ENCODE assay signal across 10 cellular contexts in the genomic region with DNA sequence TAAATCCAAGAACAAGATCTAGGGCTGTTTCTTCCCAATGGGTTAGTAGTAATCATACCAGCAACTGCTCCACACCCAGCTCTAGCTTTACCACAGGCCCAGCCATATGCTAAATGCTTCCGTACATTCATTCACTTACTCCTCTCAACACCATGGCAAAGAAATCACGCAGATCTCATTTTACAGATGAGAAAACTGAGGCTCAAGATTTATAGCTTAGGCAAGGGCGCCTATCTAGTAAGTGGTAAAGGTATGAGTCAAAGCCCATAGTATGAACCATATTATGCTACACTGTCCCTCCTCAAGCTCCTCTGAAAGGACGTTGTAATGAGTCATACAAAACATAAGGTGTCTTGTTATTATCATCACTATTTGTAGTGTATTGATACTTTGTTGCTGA.
DNase-seq lines count a peak whose midpoint lies in the region; ATAC-seq and TF ChIP-seq lines count a peak whose summit lies in the region.
"Had no signal": no experiment of that assay in that cellular context is flagged by ENCODE, and none has a peak within 500 bp of the region (broad histone marks: within the 10 kb centered on the region; RNA-seq: fewer than 3 reads in every experiment).

No MANE protein-coding gene starts in this region.

- ATAC-seq in right cardiac atrium, result no peak
- no peak for ATAC-seq in Right ventricle myocardium inferior
- ATAC-seq in HG02840 (IDR thresholded peaks at IDR 0.05; ENCODE audit: low FRiP score, unreplicated experiment), result peak; percentile 77
- ATAC-seq in thoracic aorta (ENCODE audit: insufficient number of reproducible peaks, low FRiP score, low read depth), result no peak

- H3K4me1 Mint-ChIP-seq in T-helper 2 cell treated with Interferon-gamma antibody and Interleukin-4, amounts not matched to agents 5 μg/mL and 100 μg/mL, for 36 hours (ENCODE audit: low read depth), result peaks cover 31% of the 10 kb centered on the region
- H3K4me1 Mint-ChIP-seq in mesothelial cell of epicardium, result peaks cover 18% of the 10 kb centered on the region

- no peaks in the 10 kb centered on the region for H3K9me3 Mint-ChIP-seq in T-helper 2 cell treated with Interferon-gamma antibody and Interleukin-4, amounts not matched to agents 5 μg/mL and 100 μg/mL, for 36 hours
- peaks cover 5% of the 10 kb centered on the region for H3K9me3 Mint-ChIP-seq in mesothelial cell of epicardium

- no peaks in the 10 kb centered on the region for H3K27me3 Mint-ChIP-seq in T-helper 2 cell treated with Interferon-gamma antibody and Interleukin-4, amounts not matched to agents 5 μg/mL and 100 μg/mL, for 36 hours (ENCODE audit: low read depth)
- H3K27me3 Mint-ChIP-seq in mesothelial cell of epicardium (ENCODE audit: low read depth), result no peaks in the 10 kb centered on the region

- H3K9me3 ChIP-seq in right cardiac atrium (ENCODE audit: control insufficient read depth, low read length) (no peaks in the 10 kb centered on the region), thoracic aorta (no peaks in the 10 kb centered on the region)

- TF ChIP-seq CTCF in thoracic aorta (IDR thresholded peaks at IDR 0.05) (no peak), mesothelial cell of epicardium (IDR thresholded peaks at IDR 0.05; ENCODE audit: unreplicated experiment) (no peak)

- peaks cover 46% of the 10 kb centered on the region for H3K36me3 Mint-ChIP-seq in T-helper 2 cell treated with Interferon-gamma antibody and Interleukin-4, amounts not matched to agents 5 μg/mL and 100 μg/mL, for 36 hours (ENCODE audit: low read depth)
- no peaks in the 10 kb centered on the region for H3K36me3 Mint-ChIP-seq in mesothelial cell of epicardium

- H3K4me3 ChIP-seq in right cardiac atrium (ENCODE audit: low read length) (no peak overlapping the region), thoracic aorta (no peak overlapping the region)

- H3K27ac ChIP-seq in right cardiac atrium (ENCODE audit: low read length), result peak overlapping the region; percentile 37
- peak overlapping the region; percentile 48 to 94 for H3K27ac ChIP-seq in thoracic aorta
- H3K27ac ChIP-seq: C4-2B had no signal

- 91% methylated on average over 4 of the region's 4 CpGs for WGBS in right cardiac atrium

- H3K36me3 ChIP-seq in thoracic aorta, result peaks cover 5% of the 10 kb centered on the region

- H3K27me3 ChIP-seq in right cardiac atrium (ENCODE audit: control insufficient read depth, insufficient read depth) (no peaks in the 10 kb centered on the region), thoracic aorta (replicated peaks; ENCODE audit: insufficient read depth) (no peaks in the 10 kb centered on the region)

- H3K27ac Mint-ChIP-seq in T-helper 2 cell treated with Interferon-gamma antibody and Interleukin-4, amounts not matched to agents 5 μg/mL and 100 μg/mL, for 36 hours, result peak overlapping the region; percentile 64
- no peak overlapping the region for H3K27ac Mint-ChIP-seq in mesothelial cell of epicardium

- DNase-seq in right cardiac atrium (no peak), Right ventricle myocardium inferior (ENCODE audit: missing footprints) (no peak), thoracic aorta (ENCODE audit: low spot score) (no peak), amniotic stem cell (lab: John Stamatoyannopoulos, UW) (no peak), mesothelial cell of epicardium (ENCODE audit: low spot score in 2 of 2, unreplicated experiment in 2 of 2) (no peak), NCI-H226 (no peak)
- DNase-seq in T-helper 2 cell treated with Interferon-gamma antibody and Interleukin-4, amounts not matched to agents 5 μg/mL and 100 μg/mL, for 36 hours (ENCODE audit: low spot score), result peak; percentile 34
- DNase-seq: activated naive CD4-positive, alpha-beta T cell had no signal

- H3K4me1 ChIP-seq in right cardiac atrium (ENCODE audit: control insufficient read depth, insufficient read depth, low read length), result peaks cover 4% of the 10 kb centered on the region
- H3K4me1 ChIP-seq in thoracic aorta (ENCODE audit: control insufficient read depth in 1 of 2, low read depth in 2 of 2), result peaks cover 48 to 69% of the 10 kb centered on the region in 2 donors

- intact Hi-C loops in right cardiac atrium (cut with DNase I), result loop anchor here in 1 of 4 donors (10.0 kb wide), 1 partner anchor 67 kb away; no protein-coding TSS in a partner anchor
- intact Hi-C loops in Right ventricle myocardium inferior (cut with DNase I), result loop anchor here (5.0 kb wide), 2 partner anchors 65 to 80 kb away; partner anchors contain the start of gene NIBAN1

- H3K4me3 Mint-ChIP-seq in T-helper 2 cell treated with Interferon-gamma antibody and Interleukin-4, amounts not matched to agents 5 μg/mL and 100 μg/mL, for 36 hours, result peak overlapping the region; percentile 47
- H3K4me3 Mint-ChIP-seq in mesothelial cell of epicardium, result no peak overlapping the region
